Comparison of ENCODE assay signal across 18 cellular contexts in genomic region chr2:101864426-101864825, GRCh38.
"Had no signal": no experiment of that assay in that cellular context is flagged by ENCODE, and none has a peak within 500 bp of the region (broad histone marks: within the 10 kb centered on the region; RNA-seq: fewer than 3 reads in every experiment).

No MANE protein-coding gene starts in this region.

- H3K27ac ChIP-seq: ascending aorta, foreskin keratinocyte, neutrophil, parathyroid adenoma, transverse colon, vagina had no signal

- H3K4me3 Mint-ChIP-seq: activated naive CD4-positive, alpha-beta T cell treated with anti-CD3 and anti-CD28 coated beads for 36 hours; activated naive CD8-positive, alpha-beta T cell treated with anti-CD3 and anti-CD28 coated beads, Interleukin-2, amount 50 U/mL, for 24 hours; naive thymus-derived CD8-positive, alpha-beta T cell had no signal

- H3K79me2 ChIP-seq: parathyroid adenoma had no signal

- H3K27me3 Mint-ChIP-seq: activated naive CD8-positive, alpha-beta T cell treated with anti-CD3 and anti-CD28 coated beads, Interleukin-2, amount 50 U/mL, for 24 hours; naive thymus-derived CD8-positive, alpha-beta T cell had no signal

- H3K9me3 ChIP-seq: ascending aorta, heart left ventricle, mucosa of descending colon, neutrophil, transverse colon, vagina had no signal

- H3K4me1 ChIP-seq: ascending aorta, foreskin keratinocyte, parathyroid adenoma, transverse colon, vagina had no signal

- H3K27me3 ChIP-seq: ascending aorta, foreskin keratinocyte, heart left ventricle, neutrophil, transverse colon, vagina had no signal

- H3K27ac Mint-ChIP-seq: activated naive CD4-positive, alpha-beta T cell treated with anti-CD3 and anti-CD28 coated beads for 36 hours; activated naive CD8-positive, alpha-beta T cell treated with anti-CD3 and anti-CD28 coated beads, Interleukin-2, amount 50 U/mL, for 24 hours had no signal

- H3K9me3 Mint-ChIP-seq: activated naive CD4-positive, alpha-beta T cell treated with anti-CD3 and anti-CD28 coated beads for 36 hours; activated naive CD8-positive, alpha-beta T cell treated with anti-CD3 and anti-CD28 coated beads, Interleukin-2, amount 50 U/mL, for 24 hours; naive thymus-derived CD8-positive, alpha-beta T cell had no signal

- H3K4me3 ChIP-seq: ascending aorta, heart left ventricle, mucosa of descending colon, transverse colon, vagina had no signal

- ATAC-seq: activated naive CD8-positive, alpha-beta T cell treated with anti-CD3 and anti-CD28 coated beads, Interleukin-2, amount 50 U/mL, for 24 hours; foreskin keratinocyte; heart left ventricle; mucosa of descending colon; naive thymus-derived CD8-positive, alpha-beta T cell had no signal

- H2AFZ ChIP-seq: parathyroid adenoma had no signal

- DNase-seq: activated CD4-positive, CD25-positive, alpha-beta regulatory T cell treated with anti-CD3 and anti-CD28 coated beads, Interleukin-2, amount 50 U/mL, for 72 hours; activated naive CD4-positive, alpha-beta T cell treated with anti-CD3 and anti-CD28 coated beads for 36 hours; activated naive CD8-positive, alpha-beta T cell treated with anti-CD3 and anti-CD28 coated beads, Interleukin-2, amount 50 U/mL, for 24 hours; activated T-cell treated with anti-CD3 and anti-CD28 coated beads for 4 hours; effector CD4-positive, alpha-beta T cell; foreskin keratinocyte; heart left ventricle; mucosa of descending colon; naive thymus-derived CD8-positive, alpha-beta T cell; stimulated activated CD4-positive, alpha-beta T cell treated with anti-CD3 and anti-CD28 coated beads, Interleukin-2, amount 100 ng/mL, for 48 hours; stimulated activated naive CD4-positive, alpha-beta T cell; SW 1271; T-helper 9 cell; transverse colon had no signal
